Comparison of ENCODE assay signal across 8 cellular contexts in genomic region chr12:110602085-110602814, GRCh38. TPM values are rescaled to one million over a fixed set of nuclear protein-coding genes. Genes with fewer than 3 reads are reported as not detected.
DNase-seq lines count a peak whose midpoint lies in the region; TF ChIP-seq lines count a peak whose summit lies in the region.
"Not testable (repeated sequence)": the region's sequence is repeated elsewhere in the genome, so short reads cannot be mapped to it uniquely, and the experiment has no call there.

No MANE protein-coding gene starts in this region.

- not testable (repeated sequence) for H3K9ac ChIP-seq in MM.1S (ENCODE audit: low read length); OCI-LY1 (ENCODE audit: low read length)

- H4K20me1 ChIP-seq in MM.1S (ENCODE audit: insufficient read depth, low read length); OCI-LY1 (ENCODE audit: insufficient read depth, low read length): not testable (repeated sequence)

- H3K4me2 ChIP-seq in MM.1S (ENCODE audit: low read depth, low read length); OCI-LY1 (ENCODE audit: low read length): not testable (repeated sequence)

- H3K36me3 ChIP-seq in A673 (ENCODE audit: insufficient read depth, low read length, poor library complexity, severe bottlenecking); MM.1S (replicated peaks; ENCODE audit: insufficient read depth, low read length); OCI-LY1 (ENCODE audit: insufficient read depth, low read length): not testable (repeated sequence)

- H3F3A ChIP-seq in MM.1S (ENCODE audit: insufficient read depth, low read length); OCI-LY1 (ENCODE audit: insufficient read depth, low read length): not testable (repeated sequence)

- CTCF ChIA-PET in A673 (lab: Charles Lee), result interaction anchor here (0.8 to 3.5 kb wide), 2 partner anchors 12 to 152 kb away, joined by 4 to 21 read pairs; partner anchors contain the start of genes ARPC3 and TCTN1

- not testable (repeated sequence) for BruUV-seq in A673 (replicated peaks; lab: Mats Ljungman, UMichigan)

- not testable (repeated sequence) for H3K27ac ChIP-seq in A673 (ENCODE audit: low read depth, low read length, poor library complexity, severe bottlenecking); MM.1S (ENCODE audit: low read length); OCI-LY1 (ENCODE audit: low read depth, low read length, poor library complexity, severe bottlenecking)

- not testable (repeated sequence) for H3K4me1 ChIP-seq in A673 (ENCODE audit: insufficient read depth, low read length, poor library complexity, severe bottlenecking); MM.1S (ENCODE audit: low read length)
- H3K4me1 ChIP-seq in OCI-LY1 (ENCODE audit: insufficient read depth, low read length, severe bottlenecking), result peaks cover 22% of the 10 kb centered on the region

- H3K9me3 ChIP-seq in A673 (ENCODE audit: low read depth, low read length, poor library complexity, severe bottlenecking); MM.1S (replicated peaks; ENCODE audit: insufficient read depth, low read length); OCI-LY1 (ENCODE audit: low read length): not testable (repeated sequence)

- TF ChIP-seq CTCF in A673 (conservative IDR thresholded peaks at IDR 0.05; ENCODE audit: low read depth, low read length) (peak; percentile 76), GM12872 (IDR thresholded peaks at IDR 0.05; ENCODE audit: insufficient read depth, low read depth, low read length) (peak; percentile 74), MM.1S (IDR thresholded peaks at IDR 0.05; ENCODE audit: low read length) (peak; percentile 50), OCI-LY1 (IDR thresholded peaks at IDR 0.05; ENCODE audit: low read length) (peak; percentile 53), choroid plexus epithelial cell (conservative IDR thresholded peaks at IDR 0.05; ENCODE audit: low read depth, low read length) (peak; percentile 77)

- DNase-seq in A673 (ENCODE audit: low spot score) (peak; percentile 76), MM.1S (peak; percentile 41), choroid plexus epithelial cell (ENCODE audit: low read depth) (peak; percentile 63), iPS DF 19.7 (ENCODE audit: low read depth, low spot score) (peak; percentile 47), pons (ENCODE audit: low spot score) (peak; percentile 74)
- peak; percentile 22 to 29 for DNase-seq in activated CD4-positive, alpha-beta T cell treated with anti-CD3 and anti-CD28 coated beads, Interleukin-2, amount 50 U/mL, for 4 hours

- not testable (repeated sequence) for H3K4me3 ChIP-seq in A673 (ENCODE audit: low read depth, low read length, poor library complexity, severe bottlenecking); MM.1S (ENCODE audit: low read length); OCI-LY1 (ENCODE audit: low read depth, low read length, poor library complexity, severe bottlenecking); choroid plexus epithelial cell (ENCODE audit: low read depth, low read length)

- intact Hi-C loops in A673 (cut with micrococcal nuclease; ENCODE audit: unreplicated experiment), result loop anchor here (1.0 to 2.0 kb wide), 2 partner anchors 133 to 152 kb away; partner anchors contain the start of genes ARPC3, FAM216A and GPN3

- not testable (repeated sequence) for H3K79me2 ChIP-seq in MM.1S (ENCODE audit: low read length); OCI-LY1 (ENCODE audit: insufficient read depth, low read length)

- H2AFZ ChIP-seq in MM.1S (ENCODE audit: low read length); OCI-LY1 (ENCODE audit: low read length): not testable (repeated sequence)

- POLR2A ChIA-PET in A673 (lab: Charles Lee; ENCODE audit: low non-redundant PET), result not testable (repeated sequence)

- H3K27me3 ChIP-seq in A673 (replicated peaks; ENCODE audit: insufficient read depth, low read depth, low read length, poor library complexity); MM.1S (replicated peaks; ENCODE audit: insufficient read depth, low read length); OCI-LY1 (ENCODE audit: insufficient read depth, low read length): not testable (repeated sequence)

- H3K9me2 ChIP-seq in MM.1S (replicated peaks; ENCODE audit: insufficient read depth, low read length); OCI-LY1 (ENCODE audit: low read depth, low read length): not testable (repeated sequence)

RNA-seq across cellular contexts. Expression of gene TCTN1, which starts 11.7 kb away (rescaled TPM):
- total RNA-seq in A673 (2021), result 38.8 TPM in 2 replicates

RNA-seq across cellular contexts. Expression of gene PPTC7, which starts 19.1 kb away (rescaled TPM):
- total RNA-seq in A673 (2021), result 27.5 and 30.9 TPM in 2 replicates

Comparison
In these comparisons a context has a peak if more than half of its experiments do, and no peak if none do; other contexts are left out.
1. DNase-seq: peak in every context shown above with its lines; median percentile 76 in A673; 74 in pons; 63 in choroid plexus epithelial cell; 47 in iPS DF 19.7; 41 in MM.1S; 26 in activated CD4-positive, alpha-beta T cell treated with anti-CD3 and anti-CD28 coated beads, Interleukin-2, amount 50 U/mL, for 4 hours.